In the genomic region with DNA sequence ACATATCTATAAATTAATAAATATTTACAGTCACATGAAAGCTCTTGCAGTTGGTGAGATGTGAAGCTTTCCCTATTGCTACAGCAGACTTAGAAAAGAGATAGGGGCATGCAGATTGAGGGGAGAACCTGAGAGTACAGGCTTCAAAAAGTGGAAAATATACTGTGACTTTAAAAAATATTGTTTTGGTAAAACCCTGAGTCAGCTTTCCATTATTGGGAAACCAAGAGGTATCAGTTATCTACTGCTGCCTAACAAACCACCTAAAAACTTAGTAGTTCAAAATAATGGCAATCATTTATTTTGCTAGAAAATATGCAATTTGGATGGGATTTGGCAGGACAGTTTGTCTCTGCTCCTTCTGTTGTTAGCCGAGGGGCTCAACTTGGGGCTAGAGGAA, we compare ENCODE assay signal across 28 cellular contexts.
"Had no signal": no experiment of that assay in that cellular context is flagged by ENCODE, and none has a peak within 500 bp of the region (broad histone marks: within the 10 kb centered on the region; RNA-seq: fewer than 3 reads in every experiment).

No MANE protein-coding gene starts in this region.

- H2AFZ ChIP-seq: hepatocyte had no signal

- H3K4me1 ChIP-seq: colonic mucosa, foreskin keratinocyte, gastrocnemius medialis, gastroesophageal sphincter, heart left ventricle, heart right ventricle had no signal

- DNase-seq: colonic mucosa; cortex of kidney; dermis blood vessel endothelial cell; dorsolateral prefrontal cortex; effector CD4-positive, alpha-beta T cell; effector CD8-positive, alpha-beta T cell; effector memory CD4-positive, alpha-beta T cell; effector memory CD8-positive, alpha-beta T cell; endodermal cell; erythroblast; esophagus squamous epithelium; foreskin fibroblast; foreskin keratinocyte; foreskin melanocyte; gastrocnemius medialis; glutamatergic neuron; head of caudate nucleus; heart left ventricle; heart right ventricle had no signal

- ATAC-seq: effector memory CD8-positive, alpha-beta T cell; esophagus mucosa; foreskin keratinocyte; gastrocnemius medialis; gastroesophageal sphincter; heart left ventricle; heart right ventricle had no signal

- H3K4me2 ChIP-seq: hepatocyte had no signal

- H3K27ac ChIP-seq: colonic mucosa, coronary artery, dorsolateral prefrontal cortex, epithelial cell of prostate, esophagus muscularis mucosa, esophagus squamous epithelium, foreskin keratinocyte, gastrocnemius medialis, gastroesophageal sphincter, heart left ventricle, heart right ventricle, hepatocyte had no signal

- H3K27me3 ChIP-seq: colonic mucosa, esophagus squamous epithelium, foreskin keratinocyte, gastrocnemius medialis, gastroesophageal sphincter, hepatocyte had no signal

- H3K9me3 ChIP-seq: colonic mucosa, esophagus muscularis mucosa, esophagus squamous epithelium, gastrocnemius medialis, gastroesophageal sphincter, heart left ventricle, heart right ventricle had no signal

- H3K36me3 ChIP-seq: colonic mucosa, esophagus muscularis mucosa, esophagus squamous epithelium, gastrocnemius medialis, gastroesophageal sphincter, heart left ventricle, heart right ventricle had no signal

- FAIRE-seq: endometrium, endothelial cell of umbilical vein, frontal cortex had no signal

- H3K79me2 ChIP-seq: hepatocyte had no signal

- H3K4me3 ChIP-seq: colonic mucosa, coronary artery, dorsolateral prefrontal cortex, esophagus muscularis mucosa, esophagus squamous epithelium, gastrocnemius medialis, gastroesophageal sphincter, heart left ventricle, heart right ventricle, hepatocyte had no signal
